ENCODE assay signal across 8 cellular contexts in the genomic region with DNA sequence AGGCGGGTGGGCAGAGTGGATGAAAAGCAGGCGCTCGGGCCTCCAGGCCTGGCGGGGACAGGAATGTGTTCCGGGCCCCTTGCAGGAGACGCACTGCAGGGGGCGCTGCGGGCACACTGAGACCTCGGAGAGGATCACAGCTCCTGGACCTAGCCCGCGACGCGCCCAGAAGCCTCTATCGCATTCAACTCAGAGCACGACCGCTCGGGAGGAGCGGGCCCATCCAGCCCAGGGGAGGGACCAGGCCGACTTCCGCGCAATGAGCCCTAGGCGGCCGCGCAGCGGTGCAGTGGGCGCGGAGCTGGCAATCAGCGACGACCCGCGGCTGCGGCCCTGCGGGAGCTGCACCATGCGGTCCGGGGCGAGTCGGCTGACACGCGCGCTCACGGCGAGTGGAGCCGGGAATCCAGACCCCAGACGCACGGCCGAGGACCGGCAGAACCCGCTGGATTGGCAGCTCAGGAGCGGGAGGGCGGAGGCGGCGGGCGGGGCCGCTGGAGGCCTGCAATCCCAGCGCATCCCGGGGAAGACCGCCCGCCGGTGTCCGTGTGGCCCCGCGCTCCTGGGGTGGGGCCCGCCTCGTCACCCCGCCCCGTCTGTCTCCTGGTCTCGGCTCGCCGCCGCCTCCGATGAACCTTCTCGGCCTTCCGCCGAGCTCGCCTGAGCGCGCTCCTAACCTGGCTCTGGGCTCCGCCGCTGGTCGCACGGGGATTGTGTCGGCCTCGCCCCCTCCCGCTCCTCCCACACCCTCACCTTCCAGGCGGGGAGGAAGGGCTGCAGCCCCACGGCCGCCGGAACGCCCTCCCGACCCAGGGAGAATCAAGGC. TPM values are rescaled to one million over a fixed set of nuclear protein-coding genes. Genes with fewer than 3 reads are reported as not detected.
DNase-seq lines count a peak whose midpoint lies in the region; ATAC-seq and TF ChIP-seq lines count a peak whose summit lies in the region.

No MANE protein-coding gene starts in this region.

- peak overlapping the region; percentile 72 for H3K4me3 Mint-ChIP-seq in progenitor cell of endocrine pancreas (ENCODE audit: low read depth)

- H3K27ac Mint-ChIP-seq in progenitor cell of endocrine pancreas = peak overlapping the region; percentile 56

- H3K36me3 ChIP-seq in left ventricle myocardium inferior = no peaks in the 10 kb centered on the region

- H3K9me3 Mint-ChIP-seq in progenitor cell of endocrine pancreas (ENCODE audit: low read depth) = no peaks in the 10 kb centered on the region

- ATAC-seq in HG02870 (IDR thresholded peaks at IDR 0.05; ENCODE audit: unreplicated experiment) = peak; percentile 92

- in situ Hi-C loops in GM13977 (cut with MboI; ENCODE audit: low pct_unique_long_range_greater_than_20kb, low sequenced_read_pairs, unreplicated experiment) = loop anchor here (5.0 kb wide), 1 partner anchor 187 kb away; no protein-coding TSS in a partner anchor

- peaks cover 8% of the 10 kb centered on the region for H3K4me1 Mint-ChIP-seq in progenitor cell of endocrine pancreas (ENCODE audit: low read depth)

- H3K4me1 ChIP-seq in left ventricle myocardium inferior = peaks cover 39% of the 10 kb centered on the region

- peak overlapping the region; percentile 77 for H3K4me3 ChIP-seq in left ventricle myocardium inferior

- intact Hi-C loops in left ventricle myocardium inferior (cut with micrococcal nuclease) = loop anchor here (5.0 kb wide), 1 partner anchor 182 kb away; no protein-coding TSS in a partner anchor

- H3K27ac ChIP-seq in left ventricle myocardium inferior (replicated peaks) = peak overlapping the region; percentile 82

- H3K36me3 Mint-ChIP-seq in progenitor cell of endocrine pancreas (ENCODE audit: insufficient read depth) = no peaks in the 10 kb centered on the region

- peaks cover 57% of the 10 kb centered on the region for H3K27me3 Mint-ChIP-seq in progenitor cell of endocrine pancreas

- TF ChIP-seq CTCF in GM13977 (IDR thresholded peaks at IDR 0.05; ENCODE audit: extremely low read depth, insufficient read depth, missing control alignments) = peak; percentile 95
- TF ChIP-seq CTCF in left ventricle myocardium inferior (IDR thresholded peaks at IDR 0.05; ENCODE audit: borderline replicate concordance) = peak; percentile 98
- TF ChIP-seq CTCF in progenitor cell of endocrine pancreas (IDR thresholded peaks at IDR 0.05; ENCODE audit: unreplicated experiment) = peak; percentile 97

- peaks cover 3% of the 10 kb centered on the region for H3K9me3 ChIP-seq in left ventricle myocardium inferior (replicated peaks)

- peaks cover 27% of the 10 kb centered on the region for H3K27me3 ChIP-seq in left ventricle myocardium inferior (ENCODE audit: low read depth)

- DNase-seq in GM13977 (ENCODE audit: low spot score) (peak; percentile 93), NCI-H1436 treated with DMSO at 0.1 percent for 48 hours (lab: John Stamatoyannopoulos, UW) (peak; percentile 88), T follicular helper cell (ENCODE audit: low read depth) (peak; percentile 89), amniotic epithelial cell (ENCODE audit: low read depth) (peak; percentile 91), left ventricle myocardium inferior (peak; percentile 93), progenitor cell of endocrine pancreas (ENCODE audit: low spot score, unreplicated experiment) (peak; percentile 96), ureter (ENCODE audit: low spot score) (peak; percentile 97)

RNA-seq across cellular contexts. Expression of a gene that starts 33.5 kb away (rescaled TPM):
- total RNA-seq in left ventricle myocardium inferior (1.6 TPM), progenitor cell of endocrine pancreas (0.22 and 0.42 TPM in 2 replicates), ureter (2.7 TPM)

Comparison
In these comparisons a context has a peak if more than half of its experiments do, and no peak if none do; other contexts are left out.
1. Peak in every context shown above with its lines: DNase-seq, ATAC-seq, H3K4me3 ChIP-seq and H3K27ac ChIP-seq.